Comparison of ENCODE assay signal across 8 cellular contexts in genomic region chr11:72222907-72223614, GRCh38. TPM values are rescaled to one million over a fixed set of nuclear protein-coding genes. Genes with fewer than 3 reads are reported as not detected.
DNase-seq lines count a peak whose midpoint lies in the region; ATAC-seq and TF ChIP-seq lines count a peak whose summit lies in the region.

No MANE protein-coding gene starts in this region.

- no peaks in the 10 kb centered on the region for H3K36me3 Mint-ChIP-seq in activated CD4-positive, alpha-beta T cell treated with anti-CD3 and anti-CD28 coated beads for 36 hours (ENCODE audit: low read depth)

- DNase-seq in AG20443 (ENCODE audit: low spot score) (peak; percentile 91), NCI-H460 (ENCODE audit: extremely low read depth, low read depth) (peak; percentile 70), colonic mucosa (peak; percentile 96), left lung (peak; percentile 96 to 99)
- peak; percentile 96 for DNase-seq in activated CD4-positive, alpha-beta T cell treated with anti-CD3 and anti-CD28 coated beads for 36 hours
- peak; percentile 85 for DNase-seq in stimulated activated CD4-positive, alpha-beta T cell treated with anti-CD3 and anti-CD28 coated beads, Interleukin-2, amount 100 ng/mL, for 4 hours (ENCODE audit: low read depth)

- H3K27me3 ChIP-seq in colonic mucosa: no peaks in the 10 kb centered on the region
- no peaks in the 10 kb centered on the region for H3K27me3 ChIP-seq in left lung

- H3K4me1 ChIP-seq in colonic mucosa (no peaks in the 10 kb centered on the region), left lung (peaks cover 13 to 50% of the 10 kb centered on the region in 2 donors)

- H3K4me3 ChIP-seq in colonic mucosa (peak overlapping the region; percentile 75), left lung (peak overlapping the region; percentile 81 to 88)

- peak overlapping the region; percentile 98 for H3K27ac ChIP-seq in colonic mucosa
- peak overlapping the region; percentile 97 to 98 for H3K27ac ChIP-seq in left lung

- H3K36me3 ChIP-seq in colonic mucosa (no peaks in the 10 kb centered on the region), left lung (peaks cover 0 to 15% of the 10 kb centered on the region in 2 donors)

- peak overlapping the region; percentile 80 for H3K27ac Mint-ChIP-seq in activated CD4-positive, alpha-beta T cell treated with anti-CD3 and anti-CD28 coated beads for 36 hours

- ATAC-seq in GM19043 (IDR thresholded peaks at IDR 0.05; ENCODE audit: low read depth, unreplicated experiment) (peak; percentile 51), HG03354 (IDR thresholded peaks at IDR 0.05; ENCODE audit: poor library complexity, severe bottlenecking, unreplicated experiment) (peak; percentile 70), left lung (peak; percentile 90)
- ATAC-seq in activated CD4-positive, alpha-beta T cell treated with anti-CD3 and anti-CD28 coated beads for 36 hours: peak; percentile 80

- H3K4me3 Mint-ChIP-seq in activated CD4-positive, alpha-beta T cell treated with anti-CD3 and anti-CD28 coated beads for 36 hours: peak overlapping the region; percentile 96

- peaks cover 16% of the 10 kb centered on the region for H3K4me1 Mint-ChIP-seq in activated CD4-positive, alpha-beta T cell treated with anti-CD3 and anti-CD28 coated beads for 36 hours

- intact Hi-C loops in activated CD4-positive, alpha-beta T cell treated with anti-CD3 and anti-CD28 coated beads for 36 hours (cut with DNase I, micrococcal nuclease): loop anchor here (1.0 to 5.0 kb wide), 16 partner anchors 15 to 1154 kb away; partner anchors contain the start of genes CLPB (in 2 of the 2), LRRC51 (in 2 of the 2), NUMA1 (in 2 of the 2) and ANAPC15 (in 1 of the 2)
- intact Hi-C loops in colonic mucosa (cut with DNase I): no loop called here
- intact Hi-C loops in left lung (cut with DNase I): no loop called here

- POLR2A ChIA-PET in activated CD4-positive, alpha-beta T cell treated with anti-CD3 and anti-CD28 coated beads for 36 hours (lab: Charles Lee): interaction anchor here (0.9 to 1.0 kb wide), 3 partner anchors 15 to 295 kb away, joined by 3 to 4 read pairs (median 3); partner anchors contain the start of gene XNDC1N

- peak overlapping the region; percentile 81 to 86 for H3K9ac ChIP-seq in colonic mucosa (ENCODE audit: low read depth in 2 of 2, low read length in 2 of 2)

- no peaks in the 10 kb centered on the region for H3K9me3 Mint-ChIP-seq in activated CD4-positive, alpha-beta T cell treated with anti-CD3 and anti-CD28 coated beads for 36 hours (ENCODE audit: low read depth)

- CTCF ChIA-PET in activated CD4-positive, alpha-beta T cell treated with anti-CD3 and anti-CD28 coated beads for 36 hours (lab: Charles Lee): interaction anchor here (0.6 to 1.7 kb wide), 10 partner anchors 12 to 917 kb away, joined by 3 to 8 read pairs (median 3); partner anchors contain the start of gene ANAPC15

- peak; percentile 28 for TF ChIP-seq CTCF in colonic mucosa (IDR thresholded peaks at IDR 0.05)
- TF ChIP-seq CTCF in left lung (IDR thresholded peaks at IDR 0.05): peak in 1 of 2 donors; percentile 58

- H3K9me3 ChIP-seq in colonic mucosa (no peaks in the 10 kb centered on the region), left lung (no peaks in the 10 kb centered on the region)

- H3K27me3 Mint-ChIP-seq in activated CD4-positive, alpha-beta T cell treated with anti-CD3 and anti-CD28 coated beads for 36 hours: peaks cover 3% of the 10 kb centered on the region

RNA-seq across cellular contexts. Expression of gene INPPL1, which starts 1.5 kb away (rescaled TPM):
- total RNA-seq in NCI-H460 (2014; rRNA removed; shearing (Covaris generic)): 49.1 and 55.6 TPM in 2 replicates
- polyA plus RNA-seq in NCI-H460 (2014; cell fraction: nucleus; rRNA removed): 68.5 and 126 TPM in 2 replicates
- 10 to 100 TPM; 68.5 to 71.3 TPM for total RNA-seq in activated CD4-positive, alpha-beta T cell treated with anti-CD3 and anti-CD28 coated beads for 36 hours
- total RNA-seq in colonic mucosa: 100 to 1,000 TPM; 120 to 166 TPM
- 100 to 1,000 TPM; 159 to 201 TPM for total RNA-seq in left lung

RNA-seq across cellular contexts. Expression of gene FOLR2, which starts 6.5 kb away (rescaled TPM):
- total RNA-seq in NCI-H460 (2014; rRNA removed; shearing (Covaris generic)): not detected in 2 replicates
- polyA plus RNA-seq in NCI-H460 (2014; cell fraction: nucleus; rRNA removed): not detected in 2 replicates
- not detected for total RNA-seq in activated CD4-positive, alpha-beta T cell treated with anti-CD3 and anti-CD28 coated beads for 36 hours
- 10 to 100 TPM in 1 of 2 donors, 1 to 10 TPM in 1; 4.5 to 15.4 TPM for total RNA-seq in colonic mucosa
- total RNA-seq in left lung: 10 to 100 TPM; 20.9 to 50.2 TPM

RNA-seq across cellular contexts. Expression of gene PHOX2A, which starts 20.9 kb away (rescaled TPM):
- total RNA-seq in NCI-H460 (2014; rRNA removed; shearing (Covaris generic)): not detected in 2 replicates
- polyA plus RNA-seq in NCI-H460 (2014; cell fraction: nucleus; rRNA removed): not detected in 2 replicates
- total RNA-seq in activated CD4-positive, alpha-beta T cell treated with anti-CD3 and anti-CD28 coated beads for 36 hours: not detected
- under 1 TPM; 0.27 to 0.37 TPM for total RNA-seq in colonic mucosa
- total RNA-seq in left lung: not detected

RNA-seq across cellular contexts. Expression of gene FOLR1, which starts 31.1 kb away (rescaled TPM):
- total RNA-seq in NCI-H460 (2014; rRNA removed; shearing (Covaris generic)): not detected in 2 replicates
- polyA plus RNA-seq in NCI-H460 (2014; cell fraction: nucleus; rRNA removed): not detected in 2 replicates
- total RNA-seq in activated CD4-positive, alpha-beta T cell treated with anti-CD3 and anti-CD28 coated beads for 36 hours: not detected
- under 1 TPM in 1 of 2 donors, not detected in 1; 0.59 TPM for total RNA-seq in colonic mucosa
- total RNA-seq in left lung: 100 to 1,000 TPM in 1 of 2 donors, 10 to 100 TPM in 1; 80.8 to 409 TPM

Comparison
In these comparisons a context has a peak if more than half of its experiments do, and no peak if none do; other contexts are left out.
1. Peak in every context shown above with its lines: DNase-seq, ATAC-seq, H3K4me3 ChIP-seq and H3K27ac ChIP-seq.
2. intact Hi-C loops: an anchor here in activated CD4-positive, alpha-beta T cell treated with anti-CD3 and anti-CD28 coated beads for 36 hours (1.0 to 5.0 kb wide); none called in colonic mucosa and left lung.